ENCODE assay signal across 2 cellular contexts in genomic region chr10:110176626-110177025, GRCh38.
TF ChIP-seq lines count a peak whose summit lies in the region.

No MANE protein-coding gene starts in this region.

TF ChIP-seq in SK-N-SH treated with all-trans-retinoic acid at 6 μM for 48 hours, 23 proteins besides CTCF, POLR2A, EP300 and RAD21:
- TF ChIP-seq TOX (CRISPR knock-in tag; IDR thresholded peaks at IDR 0.05; ENCODE audit: borderline replicate concordance) (no peak), SNAI2 (CRISPR knock-in tag; IDR thresholded peaks at IDR 0.05) (no peak), PATZ1 (CRISPR knock-in tag; IDR thresholded peaks at IDR 0.05; ENCODE audit: borderline replicate concordance) (no peak), ZNF70 (CRISPR knock-in tag; IDR thresholded peaks at IDR 0.05) (no peak), TSHZ2 (CRISPR knock-in tag; IDR thresholded peaks at IDR 0.05) (no peak), ZFP30 (CRISPR knock-in tag; IDR thresholded peaks at IDR 0.05) (no peak), RARB (CRISPR knock-in tag; IDR thresholded peaks at IDR 0.05) (no peak), CSDC2 (CRISPR knock-in tag; IDR thresholded peaks at IDR 0.05) (no peak), TCF4 (CRISPR knock-in tag; IDR thresholded peaks at IDR 0.05; ENCODE audit: borderline replicate concordance) (no peak), ZFP3 (CRISPR knock-in tag; IDR thresholded peaks at IDR 0.05) (no peak), POU6F1 (CRISPR knock-in tag; IDR thresholded peaks at IDR 0.05; ENCODE audit: borderline replicate concordance, low read depth) (no peak), OSR1 (CRISPR knock-in tag; IDR thresholded peaks at IDR 0.05) (no peak)

TF ChIP-seq in HepG2, 621 proteins besides CTCF, POLR2A, EP300 and RAD21:
- TF ChIP-seq ZNF3 (CRISPR knock-in tag; IDR thresholded peaks at IDR 0.05) (no peak), MXD3 (CRISPR knock-in tag; IDR thresholded peaks at IDR 0.05) (no peak), SMC3 (IDR thresholded peaks at IDR 0.05; ENCODE audit: low read length) (no peak), ZNF788 (CRISPR knock-in tag; IDR thresholded peaks at IDR 0.05; ENCODE audit: borderline replicate concordance) (no peak), NFE2 (CRISPR knock-in tag; IDR thresholded peaks at IDR 0.05) (no peak)
